In the genomic region with DNA sequence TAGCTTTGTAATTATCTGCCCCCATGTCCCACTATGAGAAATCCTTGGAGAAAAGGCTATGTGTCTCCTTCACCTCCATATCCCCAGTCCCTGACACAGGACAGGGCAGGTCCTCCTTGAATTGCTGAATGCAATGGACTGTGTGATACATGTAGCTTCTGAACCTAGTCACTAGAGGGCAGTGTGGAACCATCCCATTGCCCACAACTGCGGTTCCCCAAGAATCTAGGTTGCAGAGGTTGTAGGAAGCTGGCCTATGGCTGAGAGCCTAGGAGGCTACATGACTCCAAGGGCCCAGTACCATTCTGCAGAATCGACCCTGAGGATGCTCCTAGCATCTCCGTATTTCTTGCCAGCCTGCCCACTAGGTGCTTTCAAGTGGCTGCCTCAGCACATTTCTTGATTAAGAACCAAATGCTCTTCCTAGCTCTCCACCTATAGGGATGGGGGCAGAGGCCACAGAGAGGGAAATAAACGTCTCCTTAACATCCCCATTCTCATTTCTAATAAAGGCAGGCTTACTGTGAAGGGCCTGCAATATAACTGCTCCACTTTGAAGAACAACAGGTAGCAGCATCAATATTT, we compare ENCODE assay signal across 8 cellular contexts.
DNase-seq lines count a peak whose midpoint lies in the region; ATAC-seq, FAIRE-seq and TF ChIP-seq lines count a peak whose summit lies in the region.

No MANE protein-coding gene starts in this region.

- H3K4me1 Mint-ChIP-seq in activated T-helper 1 cell treated with anti-CD3 and anti-CD28 coated beads, Interleukin-12 subunit alpha, Interleukin-12 subunit beta, Interleukin-2, Interleukin-4 antibody, amounts not matched to agents 30 ng/mL and 10 ng/mL and 1 ng/mL, durations not matched to agents 14 hours and 24 hours and 36 hours (ENCODE audit: low read depth) = peaks cover 5% of the 10 kb centered on the region

- H3K27me3 ChIP-seq in GM23248 (replicated peaks; ENCODE audit: insufficient read depth) = no peaks in the 10 kb centered on the region
- H3K27me3 ChIP-seq in KMS-11 (ENCODE audit: insufficient read depth, low read depth) = no peaks in the 10 kb centered on the region
- H3K27me3 ChIP-seq in PC-9 (ENCODE audit: insufficient read depth, low read depth) = no peaks in the 10 kb centered on the region; the same call in 1 of the 2 replicates
- H3K27me3 ChIP-seq in gastroesophageal sphincter = peaks cover 13% of the 10 kb centered on the region
- peaks cover 0 to 4% (median 0%) of the 10 kb centered on the region in 4 donors for H3K27me3 ChIP-seq in pancreas

- WGBS in GM23248 (ENCODE audit: low coverage in 1 of 2, low lambda C conversion rate in 2 of 2, missing lambda C conversion rate in 2 of 2), 2 experiments = 0 to 4% methylated on average over 4 of the region's 4 CpGs
- 5 to 9% methylated on average over 3 to 4 of the region's 4 CpGs for WGBS in gastroesophageal sphincter (ENCODE audit: low coverage in 1 of 2), 2 donors
- 4 to 8% methylated on average over 4 of the region's 4 CpGs for WGBS in pancreas, 2 donors

- H3K9ac ChIP-seq in GM23248 = no peak overlapping the region
- H3K9ac ChIP-seq in KMS-11 = no peak overlapping the region

- H2AFZ ChIP-seq in GM23248 (no peak overlapping the region), KMS-11 (ENCODE audit: low read depth) (no peak overlapping the region), PC-9 (no peak overlapping the region)

- H3K4me3 ChIP-seq in GM23248 (no peak overlapping the region), KMS-11 (IDR thresholded peaks at IDR 0.05; ENCODE audit: insufficient read depth, low read depth, low read length) (no peak overlapping the region), PC-9 (no peak overlapping the region), gastroesophageal sphincter (no peak overlapping the region), pancreas (no peak overlapping the region)

- in situ Hi-C loops in GM23248 (cut with MboI) = no loop called here

- no peak overlapping the region for H3K27ac Mint-ChIP-seq in activated T-helper 1 cell treated with anti-CD3 and anti-CD28 coated beads, Interleukin-12 subunit alpha, Interleukin-12 subunit beta, Interleukin-2, Interleukin-4 antibody, amounts not matched to agents 30 ng/mL and 10 ng/mL and 1 ng/mL, durations not matched to agents 14 hours and 24 hours and 36 hours

- CTCF ChIA-PET in GM10248 (lab: Yijun Ruan, JAX) = interaction anchor here (0.6 to 2.5 kb wide), 21 partner anchors 10 to 379 kb away, joined by 3 to 39 read pairs (median 4); no protein-coding TSS in a partner anchor
- CTCF ChIA-PET in PC-9 (lab: Charles Lee) = interaction anchor here (0.7 kb wide), 1 partner anchor 342 kb away, joined by 3 read pairs; no protein-coding TSS in a partner anchor

- BruUV-seq in PC-9 (replicated peaks; lab: Mats Ljungman, UMichigan) = no TSS peak

- no peak overlapping the region for H3K4me3 Mint-ChIP-seq in activated T-helper 1 cell treated with anti-CD3 and anti-CD28 coated beads, Interleukin-12 subunit alpha, Interleukin-12 subunit beta, Interleukin-2, Interleukin-4 antibody, amounts not matched to agents 30 ng/mL and 10 ng/mL and 1 ng/mL, durations not matched to agents 14 hours and 24 hours and 36 hours

- H3K9me2 ChIP-seq in GM23248 (ENCODE audit: insufficient read depth) = no peaks in the 10 kb centered on the region
- no peaks in the 10 kb centered on the region for H3K9me2 ChIP-seq in PC-9 (ENCODE audit: insufficient read depth)

- TF ChIP-seq CTCF in GM10248 (IDR thresholded peaks at IDR 0.05; ENCODE audit: control extremely low read depth, extremely low read depth, low read depth, missing control alignments) (peak; percentile 79), KMS-11 (conservative IDR thresholded peaks at IDR 0.05; ENCODE audit: low read depth, low read length) (peak; percentile 98), PC-9 (conservative IDR thresholded peaks at IDR 0.05) (peak; percentile 92), gastroesophageal sphincter (IDR thresholded peaks at IDR 0.05) (peak; percentile 42 to 83 (median 62)), pancreas (IDR thresholded peaks at IDR 0.05) (peak; percentile 55 to 86 (median 74))

- H3K36me3 ChIP-seq in GM23248 (ENCODE audit: low read depth) = no peaks in the 10 kb centered on the region
- no peaks in the 10 kb centered on the region for H3K36me3 ChIP-seq in KMS-11 (ENCODE audit: insufficient read depth)
- no peaks in the 10 kb centered on the region for H3K36me3 ChIP-seq in PC-9 (ENCODE audit: low read depth)
- no peaks in the 10 kb centered on the region for H3K36me3 ChIP-seq in gastroesophageal sphincter
- no peaks in the 10 kb centered on the region for H3K36me3 ChIP-seq in pancreas

- H3K4me1 ChIP-seq in GM23248 (ENCODE audit: insufficient read depth) = no peaks in the 10 kb centered on the region
- no peaks in the 10 kb centered on the region for H3K4me1 ChIP-seq in KMS-11 (ENCODE audit: low read depth, poor library complexity, severe bottlenecking)
- no peaks in the 10 kb centered on the region for H3K4me1 ChIP-seq in PC-9 (replicated peaks; ENCODE audit: insufficient read depth)
- H3K4me1 ChIP-seq in gastroesophageal sphincter = no peaks in the 10 kb centered on the region
- no peaks in the 10 kb centered on the region for H3K4me1 ChIP-seq in pancreas

- H3K9me3 ChIP-seq in GM23248 (ENCODE audit: low read depth) = no peaks in the 10 kb centered on the region
- H3K9me3 ChIP-seq in PC-9 (ENCODE audit: insufficient read depth, low read depth) = no peaks in the 10 kb centered on the region
- H3K9me3 ChIP-seq in gastroesophageal sphincter = no peaks in the 10 kb centered on the region
- H3K9me3 ChIP-seq in pancreas = no peaks in the 10 kb centered on the region

- DNase-seq in GM10248 (ENCODE audit: extremely low spot score) (peak; percentile 56), GM23248 (peak; percentile 66), PC-9 (peak; percentile 32 to 55), pancreas (peak in 4 of 6 donors; percentile 18 to 64 (median 36))
- peak; percentile 29 for DNase-seq in activated T-helper 1 cell treated with anti-CD3 and anti-CD28 coated beads, Interleukin-12 subunit alpha, Interleukin-12 subunit beta, Interleukin-2, Interleukin-4 antibody, amounts not matched to agents 30 ng/mL and 10 ng/mL and 1 ng/mL, durations not matched to agents 14 hours and 24 hours and 36 hours (ENCODE audit: low spot score)

- intact Hi-C loops in PC-9 (cut with micrococcal nuclease; ENCODE audit: unreplicated experiment) (loop anchor here (1.0 kb wide), 1 partner anchor 342 kb away; no protein-coding TSS in a partner anchor), pancreas (cut with DNase I) (loop anchor here (5.0 to 10.0 kb wide), 2 partner anchors 340 to 343 kb away; no protein-coding TSS in a partner anchor)
- intact Hi-C loops in activated T-helper 1 cell treated with anti-CD3 and anti-CD28 coated beads, Interleukin-12 subunit alpha, Interleukin-12 subunit beta, Interleukin-2, Interleukin-4 antibody, amounts not matched to agents 30 ng/mL and 10 ng/mL and 1 ng/mL, durations not matched to agents 14 hours and 24 hours and 36 hours (cut with micrococcal nuclease) = loop anchor here (1.0 kb wide), 1 partner anchor 342 kb away; no protein-coding TSS in a partner anchor

- H3K27ac ChIP-seq in GM23248 (no peak overlapping the region), KMS-11 (no peak overlapping the region), PC-9 (no peak overlapping the region), gastroesophageal sphincter (no peak overlapping the region), pancreas (no peak overlapping the region)

- H3F3A ChIP-seq in GM23248 (ENCODE audit: insufficient read depth) (no peaks in the 10 kb centered on the region), PC-9 (ENCODE audit: insufficient read depth, low read depth) (no peaks in the 10 kb centered on the region)

- TF ChIP-seq EP300 in gastroesophageal sphincter (IDR thresholded peaks at IDR 0.05) = no peak

- FAIRE-seq in pancreas (lab: Jason Lieb, UNC) = no peak

- H4K20me1 ChIP-seq in GM23248 (ENCODE audit: insufficient read depth) = no peaks in the 10 kb centered on the region
- H4K20me1 ChIP-seq in KMS-11 (ENCODE audit: insufficient read depth) = no peaks in the 10 kb centered on the region
- no peaks in the 10 kb centered on the region for H4K20me1 ChIP-seq in PC-9 (ENCODE audit: insufficient read depth)

- no peaks in the 10 kb centered on the region for H3K9me3 Mint-ChIP-seq in activated T-helper 1 cell treated with anti-CD3 and anti-CD28 coated beads, Interleukin-12 subunit alpha, Interleukin-12 subunit beta, Interleukin-2, Interleukin-4 antibody, amounts not matched to agents 30 ng/mL and 10 ng/mL and 1 ng/mL, durations not matched to agents 14 hours and 24 hours and 36 hours

- no peak overlapping the region for H3K4me2 ChIP-seq in GM23248 (ENCODE audit: unreplicated experiment)
- H3K4me2 ChIP-seq in KMS-11 = no peak overlapping the region
- H3K4me2 ChIP-seq in PC-9 = no peak overlapping the region

- no peaks in the 10 kb centered on the region for H3K79me2 ChIP-seq in GM23248 (ENCODE audit: insufficient read depth)
- H3K79me2 ChIP-seq in KMS-11 (ENCODE audit: insufficient read depth, low read depth) = no peaks in the 10 kb centered on the region
- no peaks in the 10 kb centered on the region for H3K79me2 ChIP-seq in PC-9 (ENCODE audit: low read depth)

- no peaks in the 10 kb centered on the region for H3K36me3 Mint-ChIP-seq in activated T-helper 1 cell treated with anti-CD3 and anti-CD28 coated beads, Interleukin-12 subunit alpha, Interleukin-12 subunit beta, Interleukin-2, Interleukin-4 antibody, amounts not matched to agents 30 ng/mL and 10 ng/mL and 1 ng/mL, durations not matched to agents 14 hours and 24 hours and 36 hours (ENCODE audit: low read depth)

- peaks cover 12% of the 10 kb centered on the region for H3K27me3 Mint-ChIP-seq in activated T-helper 1 cell treated with anti-CD3 and anti-CD28 coated beads, Interleukin-12 subunit alpha, Interleukin-12 subunit beta, Interleukin-2, Interleukin-4 antibody, amounts not matched to agents 30 ng/mL and 10 ng/mL and 1 ng/mL, durations not matched to agents 14 hours and 24 hours and 36 hours (ENCODE audit: insufficient read depth)

- ATAC-seq in gastroesophageal sphincter (peak; percentile 58), pancreas (peak; percentile 85 to 98 (median 98)), HG03521 (IDR thresholded peaks at IDR 0.05; ENCODE audit: unreplicated experiment) (no peak)

- no peak for TF ChIP-seq POLR2A in gastroesophageal sphincter (IDR thresholded peaks at IDR 0.05)

- POLR2A ChIA-PET in GM10248 (lab: Yijun Ruan, JAX) (no interaction called here), PC-9 (lab: Charles Lee; ENCODE audit: unreplicated experiment) (no interaction called here)
